ENCODE assay signal across 13 cellular contexts in the genomic region with DNA sequence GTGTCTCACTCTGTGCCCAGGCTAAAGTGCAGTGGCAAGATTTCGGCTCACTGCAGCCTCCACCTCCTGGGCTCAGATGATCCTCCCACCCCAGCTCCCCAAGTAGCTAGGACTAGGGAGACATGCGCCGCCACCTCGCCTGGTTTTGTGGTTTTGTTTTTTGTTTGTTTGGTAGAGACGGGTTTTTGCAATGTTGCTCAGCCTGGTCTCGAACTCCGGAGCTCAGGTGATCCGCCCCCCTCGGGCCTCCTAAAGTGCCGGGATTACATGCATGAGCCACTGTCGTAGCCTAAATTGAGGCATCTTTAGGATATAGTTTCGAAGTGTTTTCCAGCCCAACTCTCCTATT. TPM values are rescaled to one million over a fixed set of nuclear protein-coding genes. Genes with fewer than 3 reads are reported as not detected.
DNase-seq lines count a peak whose midpoint lies in the region; ATAC-seq and TF ChIP-seq lines count a peak whose summit lies in the region.
"Had no signal": no experiment of that assay in that cellular context is flagged by ENCODE, and none has a peak within 500 bp of the region (broad histone marks: within the 10 kb centered on the region; RNA-seq: fewer than 3 reads in every experiment).

No MANE protein-coding gene starts in this region.

- H3K36me3 ChIP-seq in SJCRH30 (no peaks in the 10 kb centered on the region), mucosa of stomach (ENCODE audit: control insufficient read depth, insufficient read depth, low read length) (no peaks in the 10 kb centered on the region), thoracic aorta (no peaks in the 10 kb centered on the region)
- H3K36me3 ChIP-seq: SJSA1 had no signal

- CTCF ChIA-PET in activated CD8-positive, alpha-beta T cell treated with anti-CD3 and anti-CD28 coated beads, Interleukin-2, amount 10 ng/mL, durations not matched to agents 7 days and 5 days (lab: Charles Lee): no interaction called here

- H3K4me1 Mint-ChIP-seq in activated CD8-positive, alpha-beta T cell treated with anti-CD3 and anti-CD28 coated beads, Interleukin-2, amount 10 ng/mL, durations not matched to agents 7 days and 5 days (ENCODE audit: low read depth): no peaks in the 10 kb centered on the region
- H3K4me1 Mint-ChIP-seq: neural crest cell had no signal

- in situ Hi-C loops in GM13977 (cut with MboI; ENCODE audit: low pct_unique_long_range_greater_than_20kb, low sequenced_read_pairs, unreplicated experiment): no loop called here

- POLR2A ChIA-PET in activated CD8-positive, alpha-beta T cell treated with anti-CD3 and anti-CD28 coated beads, Interleukin-2, amount 10 ng/mL, durations not matched to agents 7 days and 5 days (lab: Charles Lee): no interaction called here

- ATAC-seq in thoracic aorta (ENCODE audit: insufficient number of reproducible peaks, low FRiP score, low read depth) (no peak), GM21367 (IDR thresholded peaks at IDR 0.05; ENCODE audit: unreplicated experiment) (no peak)
- ATAC-seq in activated CD8-positive, alpha-beta T cell treated with anti-CD3 and anti-CD28 coated beads, Interleukin-2, amount 10 ng/mL, durations not matched to agents 7 days and 5 days: no peak

- H3K36me3 Mint-ChIP-seq in activated CD8-positive, alpha-beta T cell treated with anti-CD3 and anti-CD28 coated beads, Interleukin-2, amount 10 ng/mL, durations not matched to agents 7 days and 5 days (ENCODE audit: low read depth): no peaks in the 10 kb centered on the region

- no peak for DNase-seq in SJCRH30
- no peak for DNase-seq in coronary artery (ENCODE audit: low spot score)
- no peak for DNase-seq in thoracic aorta (ENCODE audit: low spot score)
- DNase-seq in GM13977 (ENCODE audit: low spot score): no peak
- DNase-seq in activated CD8-positive, alpha-beta T cell treated with anti-CD3 and anti-CD28 coated beads, Interleukin-2, amount 10 ng/mL, durations not matched to agents 7 days and 5 days: no peak
- DNase-seq: erythroblast, MV-4-11, NCI-H524 treated with DMSO at 0.1 percent for 48 hours had no signal

- no peak overlapping the region for H3K4me3 Mint-ChIP-seq in activated CD8-positive, alpha-beta T cell treated with anti-CD3 and anti-CD28 coated beads, Interleukin-2, amount 10 ng/mL, durations not matched to agents 7 days and 5 days
- H3K4me3 Mint-ChIP-seq: neural crest cell had no signal

- H3K27me3 Mint-ChIP-seq in activated CD8-positive, alpha-beta T cell treated with anti-CD3 and anti-CD28 coated beads, Interleukin-2, amount 10 ng/mL, durations not matched to agents 7 days and 5 days (ENCODE audit: low read depth): no peaks in the 10 kb centered on the region

- no peaks in the 10 kb centered on the region for H3K9me3 ChIP-seq in SJCRH30 (replicated peaks)
- no peaks in the 10 kb centered on the region for H3K9me3 ChIP-seq in mucosa of stomach (ENCODE audit: control insufficient read depth, low read length)
- H3K9me3 ChIP-seq in thoracic aorta: peaks cover 6% of the 10 kb centered on the region
- H3K9me3 ChIP-seq: SJSA1 had no signal

- peak overlapping the region; percentile 43 for H3K9ac ChIP-seq in mucosa of stomach (ENCODE audit: low read length)

- H3K4me3 ChIP-seq in SJCRH30: peak overlapping the region; percentile 55
- H3K4me3 ChIP-seq in coronary artery: peak overlapping the region; percentile 59
- H3K4me3 ChIP-seq in mucosa of stomach (ENCODE audit: low read length): no peak overlapping the region
- peak overlapping the region; percentile 72 for H3K4me3 ChIP-seq in thoracic aorta
- H3K4me3 ChIP-seq: SJSA1 had no signal

- no peaks in the 10 kb centered on the region for H3K4me1 ChIP-seq in SJCRH30
- no peaks in the 10 kb centered on the region for H3K4me1 ChIP-seq in mucosa of stomach (ENCODE audit: control insufficient read depth, insufficient read depth, low read length)
- H3K4me1 ChIP-seq in thoracic aorta (ENCODE audit: control insufficient read depth in 1 of 2, low read depth in 2 of 2): no peaks in the 10 kb centered on the region
- H3K4me1 ChIP-seq: SJSA1 had no signal

- H3K27me3 ChIP-seq in SJCRH30 (no peaks in the 10 kb centered on the region), mucosa of stomach (ENCODE audit: control insufficient read depth, insufficient read depth, low read length) (no peaks in the 10 kb centered on the region), thoracic aorta (replicated peaks; ENCODE audit: insufficient read depth) (no peaks in the 10 kb centered on the region)
- H3K27me3 ChIP-seq: SJSA1 had no signal

- peaks cover 46% of the 10 kb centered on the region for H3K9me3 Mint-ChIP-seq in activated CD8-positive, alpha-beta T cell treated with anti-CD3 and anti-CD28 coated beads, Interleukin-2, amount 10 ng/mL, durations not matched to agents 7 days and 5 days (ENCODE audit: insufficient read depth)

- TF ChIP-seq CTCF in coronary artery (IDR thresholded peaks at IDR 0.05): no peak
- TF ChIP-seq CTCF in thoracic aorta (IDR thresholded peaks at IDR 0.05): no peak
- TF ChIP-seq CTCF in GM13977 (IDR thresholded peaks at IDR 0.05; ENCODE audit: extremely low read depth, insufficient read depth, missing control alignments): no peak

- H3K27ac Mint-ChIP-seq in activated CD8-positive, alpha-beta T cell treated with anti-CD3 and anti-CD28 coated beads, Interleukin-2, amount 10 ng/mL, durations not matched to agents 7 days and 5 days: no peak overlapping the region

- H3K27ac ChIP-seq in SJCRH30: no peak overlapping the region; the same call in 1 of the 2 replicates
- peak overlapping the region in 1 of 2 donors; percentile 84 for H3K27ac ChIP-seq in coronary artery
- peak overlapping the region; percentile 62 to 66 for H3K27ac ChIP-seq in thoracic aorta
- H3K27ac ChIP-seq: SJSA1, VCaP had no signal

RNA-seq across cellular contexts. Expression of a gene that starts 0.8 kb away (rescaled TPM):
- total RNA-seq in SJCRH30 (2014; rRNA removed; shearing (Covaris generic)): 2.3 and 3.0 TPM in 2 replicates
- 1 to 10 TPM; 3.7 to 5.0 TPM for total RNA-seq in thoracic aorta
- not detected for total RNA-seq in activated CD8-positive, alpha-beta T cell treated with anti-CD3 and anti-CD28 coated beads, Interleukin-2, amount 10 ng/mL, durations not matched to agents 7 days and 5 days
- total RNA-seq: neural crest cell, SJSA1 had no signal

RNA-seq across cellular contexts. Expression of a gene that starts 47.4 kb away (rescaled TPM):
- total RNA-seq in SJCRH30 (2014; rRNA removed; shearing (Covaris generic)): not detected in 2 replicates
- total RNA-seq in thoracic aorta: not detected
- not detected for total RNA-seq in activated CD8-positive, alpha-beta T cell treated with anti-CD3 and anti-CD28 coated beads, Interleukin-2, amount 10 ng/mL, durations not matched to agents 7 days and 5 days
- total RNA-seq: neural crest cell, SJSA1 had no signal
